ENCODE assay signal across 8 cellular contexts in genomic region chr3:142028174-142028833, GRCh38.
DNase-seq lines count a peak whose midpoint lies in the region; ATAC-seq, FAIRE-seq and TF ChIP-seq lines count a peak whose summit lies in the region.

No MANE protein-coding gene starts in this region.

- intact Hi-C loops in CD14-positive monocyte (cut with micrococcal nuclease) (no loop called here), spleen (cut with DNase I; ENCODE audit: low total_unique reads) (no loop called here)

- no peaks in the 10 kb centered on the region for H3K9me3 ChIP-seq in spleen

- H3K4me1 Mint-ChIP-seq in CD14-positive monocyte: peaks cover 31% of the 10 kb centered on the region

- TF ChIP-seq POLR2A in spleen (IDR thresholded peaks at IDR 0.05): no peak

- H3K27ac Mint-ChIP-seq in CD14-positive monocyte: peak overlapping the region in 4 of 7 donors; percentile 56 to 82 (median 65)

- peaks cover 0 to 46% (median 22%) of the 10 kb centered on the region in 6 donors for H3K4me1 ChIP-seq in spleen

- peak; percentile 80 for ATAC-seq in GM18517 (IDR thresholded peaks at IDR 0.05; ENCODE audit: unreplicated experiment)
- peak; percentile 79 for ATAC-seq in HG03354 (IDR thresholded peaks at IDR 0.05; ENCODE audit: poor library complexity, severe bottlenecking, unreplicated experiment)
- ATAC-seq in GM19397 (IDR thresholded peaks at IDR 0.05; ENCODE audit: unreplicated experiment): no peak

- H3K9me3 Mint-ChIP-seq in CD14-positive monocyte: no peaks in the 10 kb centered on the region

- peak overlapping the region in 6 of 8 donors; percentile 15 to 61 (median 32) for H3K27ac ChIP-seq in spleen

- DNase-seq in CD14-positive monocyte (ENCODE audit: low spot score) (no peak), OCI-M1 (lab: John Stamatoyannopoulos, UW) (peak; percentile 91), bronchial epithelial cell (ENCODE audit: low read depth) (peak; percentile 82), spleen (no peak)

- no peaks in the 10 kb centered on the region for H3K36me3 ChIP-seq in bronchial epithelial cell (ENCODE audit: control insufficient read depth, insufficient read depth, low read length)
- H3K36me3 ChIP-seq in spleen: peaks cover 0 to 4% (median 0%) of the 10 kb centered on the region in 6 donors

- H3K4me3 Mint-ChIP-seq in CD14-positive monocyte: peak overlapping the region; percentile 68 to 87

- WGBS in spleen, 5 donors: 2 to 9% (median 5%) methylated on average over 4 of the region's 4 CpGs

- H3K27me3 ChIP-seq in bronchial epithelial cell (ENCODE audit: control insufficient read depth, insufficient read depth, low read length) (no peaks in the 10 kb centered on the region), spleen (replicated peaks in 1 of 7) (no peaks in the 10 kb centered on the region)

- FAIRE-seq in bronchial epithelial cell (lab: Jason Lieb, UNC) (no peak), islet of Langerhans (lab: Jason Lieb, UNC) (peak; percentile 64)

- H3K36me3 Mint-ChIP-seq in CD14-positive monocyte: no peaks in the 10 kb centered on the region

- TF ChIP-seq CTCF in CD14-positive monocyte (IDR thresholded peaks at IDR 0.05) (no peak), bronchial epithelial cell (IDR thresholded peaks at IDR 0.05; ENCODE audit: insufficient read depth, low read length, severe bottlenecking) (no peak), spleen (IDR thresholded peaks at IDR 0.05 in 8 of 11, conservative IDR thresholded peaks at IDR 0.05 in 3 of 11) (peak in 3 of 11 experiments; percentile 22 to 38 (median 27))

- H3K27me3 Mint-ChIP-seq in CD14-positive monocyte (ENCODE audit: low read depth in 3 of 3): peaks cover 0 to 1% (median 0%) of the 10 kb centered on the region in 3 donors

- H3K4me3 ChIP-seq in bronchial epithelial cell (ENCODE audit: low read depth, low read length) (peak overlapping the region; percentile 47), spleen (peak overlapping the region; percentile 25 to 68 (median 40))

Comparison
In these comparisons a context has a peak if more than half of its experiments do, and no peak if none do; other contexts are left out.
1. DNase-seq: peak in OCI-M1 (single experiment) and bronchial epithelial cell (single experiment); none in CD14-positive monocyte (single experiment) and spleen (single experiment).